ENCODE assay signal across 28 cellular contexts in the genomic region with DNA sequence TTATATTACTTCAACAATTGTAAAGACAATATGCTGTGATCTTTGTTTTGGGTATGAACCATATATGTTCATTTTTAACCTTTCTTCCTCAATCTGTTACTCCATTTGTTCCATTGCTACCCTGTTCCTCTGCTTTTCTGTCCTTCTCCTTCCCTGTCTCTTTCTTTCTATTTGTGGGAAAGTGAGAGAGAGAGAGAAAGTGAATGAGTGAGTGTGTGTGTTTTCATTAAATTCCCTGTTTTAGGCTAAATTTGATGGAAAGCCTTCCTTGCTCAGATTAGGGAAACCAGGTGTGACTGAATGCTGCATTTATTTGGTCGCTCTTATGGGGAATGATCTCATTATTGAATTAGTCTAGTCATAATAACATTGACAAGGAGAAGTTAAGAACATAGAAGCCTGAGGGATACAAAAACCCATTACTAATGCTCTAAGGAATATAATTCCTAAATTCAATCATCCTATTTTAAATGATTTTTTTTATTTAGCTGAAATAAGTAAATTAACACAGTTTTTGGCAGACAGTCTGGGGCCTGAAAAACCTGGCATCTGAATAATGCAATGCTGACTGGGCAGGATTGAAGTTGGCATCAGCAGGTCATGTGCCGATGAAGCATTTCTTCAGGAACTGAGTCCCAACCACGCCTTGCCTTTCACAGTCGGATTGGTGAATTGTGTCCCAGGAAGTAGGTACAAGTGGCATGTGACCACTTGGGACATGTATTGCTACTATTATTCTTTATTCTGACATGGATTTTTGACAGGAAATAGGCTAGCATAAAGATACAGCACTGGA.
"Had no signal": no experiment of that assay in that cellular context is flagged by ENCODE, and none has a peak within 500 bp of the region (broad histone marks: within the 10 kb centered on the region; RNA-seq: fewer than 3 reads in every experiment).

No MANE protein-coding gene starts in this region.

- H3K9me3 ChIP-seq: mucosa of descending colon, neutrophil, pancreas, suprapubic skin, transverse colon, upper lobe of right lung, uterus had no signal

- H3K27ac ChIP-seq: neutrophil, pancreas, suprapubic skin, transverse colon, upper lobe of right lung, uterus had no signal

- FAIRE-seq: colon, endothelial cell of umbilical vein, frontal cortex, pancreas had no signal

- H3K4me1 ChIP-seq: suprapubic skin, transverse colon, upper lobe of right lung, uterus had no signal

- DNase-seq: effector memory CD4-positive, alpha-beta T cell; erythroblast; hypothalamus; immature natural killer cell; mesenchymal stem cell; mucosa of descending colon; naive B cell; pancreas; retina; stimulated activated CD4-positive, alpha-beta T cell treated with anti-CD3 and anti-CD28 coated beads, Interleukin-12 subunit alpha, Interleukin-12 subunit beta, amount 100 ng/mL, for 4 hours; stimulated activated CD4-positive, alpha-beta T cell treated with anti-CD3 and anti-CD28 coated beads, Interleukin-1b, Interleukin-23, amount 100 ng/mL, for 48 hours; stimulated activated CD4-positive, alpha-beta T cell treated with anti-CD3 and anti-CD28 coated beads, Interleukin-4, amount 100 ng/mL, for 1 hour; stimulated activated CD8-positive, alpha-beta memory T cell treated with anti-CD3 and anti-CD28 coated beads, Interleukin-4, amount 100 ng/mL, for 48 hours; stimulated activated naive CD4-positive, alpha-beta T cell; stimulated activated naive CD8-positive, alpha-beta T cell treated with anti-CD3 and anti-CD28 coated beads, Interleukin-15, amount 100 ng/mL, for 72 hours; transverse colon; upper lobe of right lung; uterus had no signal

- H3K4me2 ChIP-seq: smooth muscle cell had no signal

- H3K4me3 ChIP-seq: lung, mucosa of descending colon, pancreas, smooth muscle cell, suprapubic skin, transverse colon, upper lobe of right lung, uterus had no signal

- ATAC-seq: left lobe of liver; mucosa of descending colon; natural killer cell treated with Interleukin-12 subunit alpha and Interleukin-12 subunit beta and Interleukin-15 and Interleukin-18, amount 100 ng/mL, for 72 hours; pancreas; sciatic nerve; stimulated activated naive CD8-positive, alpha-beta T cell treated with anti-CD3 and anti-CD28 coated beads, Interleukin-15, amount 100 ng/mL, for 72 hours; upper lobe of right lung had no signal
